In the genomic region with DNA sequence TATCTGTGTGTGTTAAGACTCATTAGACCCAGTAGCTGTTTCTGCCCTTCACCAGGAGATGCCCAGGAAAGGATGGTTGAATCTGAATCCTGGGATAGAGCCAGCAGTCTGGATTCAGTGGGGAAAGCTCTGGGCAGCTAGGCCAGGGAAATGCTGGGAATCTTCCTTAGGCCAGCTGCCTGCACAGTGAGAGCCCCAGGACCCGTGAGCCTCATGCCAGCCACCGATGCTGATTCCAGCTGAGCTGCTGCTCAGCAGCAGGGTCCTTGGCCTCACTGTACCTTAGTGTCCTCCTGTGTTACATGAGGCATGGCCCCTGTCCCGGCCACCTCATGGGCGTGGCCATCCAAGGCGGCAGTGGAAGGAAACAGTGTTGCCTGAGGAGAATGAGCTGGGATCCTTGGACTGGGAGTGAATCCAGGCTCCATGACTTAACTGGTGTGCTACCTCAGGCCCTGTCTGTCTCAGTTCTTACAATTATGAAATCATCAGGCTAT, we compare ENCODE assay signal across 1 cellular context.
TF ChIP-seq lines count a peak whose summit lies in the region.

No MANE protein-coding gene starts in this region.

TF ChIP-seq in IMR-90, 13 proteins besides CTCF, POLR2A, EP300 and RAD21:
- no peak for TF ChIP-seq CHD1 (IDR thresholded peaks at IDR 0.05; ENCODE audit: low read depth, low read length)
- no peak for TF ChIP-seq RFX5 (IDR thresholded peaks at IDR 0.05; ENCODE audit: low read depth, low read length)
- TF ChIP-seq SMC3 (IDR thresholded peaks at IDR 0.05; ENCODE audit: low read depth, low read length), result no peak
- no peak for TF ChIP-seq MAZ (IDR thresholded peaks at IDR 0.05; ENCODE audit: borderline replicate concordance, low read depth, low read length)
- TF ChIP-seq BHLHE40 (IDR thresholded peaks at IDR 0.05; ENCODE audit: low read depth, low read length), result no peak
- no peak for TF ChIP-seq FOS (IDR thresholded peaks at IDR 0.05; ENCODE audit: low read depth, low read length)
- TF ChIP-seq NFE2L2 (IDR thresholded peaks at IDR 0.05; ENCODE audit: low read depth, low read length), result no peak
- TF ChIP-seq, protein P1, sequence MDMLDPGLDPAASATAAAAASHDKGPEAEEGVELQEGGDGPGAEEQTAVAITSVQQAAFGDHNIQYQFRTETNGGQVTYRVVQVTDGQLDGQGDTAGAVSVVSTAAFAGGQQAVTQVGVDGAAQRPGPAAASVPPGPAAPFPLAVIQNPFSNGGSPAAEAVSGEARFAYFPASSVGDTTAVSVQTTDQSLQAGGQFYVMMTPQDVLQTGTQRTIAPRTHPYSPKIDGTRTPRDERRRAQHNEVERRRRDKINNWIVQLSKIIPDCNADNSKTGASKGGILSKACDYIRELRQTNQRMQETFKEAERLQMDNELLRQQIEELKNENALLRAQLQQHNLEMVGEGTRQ (IDR thresholded peaks at IDR 0.05; ENCODE audit: low read depth, low read length), result no peak
- TF ChIP-seq, protein P2, sequence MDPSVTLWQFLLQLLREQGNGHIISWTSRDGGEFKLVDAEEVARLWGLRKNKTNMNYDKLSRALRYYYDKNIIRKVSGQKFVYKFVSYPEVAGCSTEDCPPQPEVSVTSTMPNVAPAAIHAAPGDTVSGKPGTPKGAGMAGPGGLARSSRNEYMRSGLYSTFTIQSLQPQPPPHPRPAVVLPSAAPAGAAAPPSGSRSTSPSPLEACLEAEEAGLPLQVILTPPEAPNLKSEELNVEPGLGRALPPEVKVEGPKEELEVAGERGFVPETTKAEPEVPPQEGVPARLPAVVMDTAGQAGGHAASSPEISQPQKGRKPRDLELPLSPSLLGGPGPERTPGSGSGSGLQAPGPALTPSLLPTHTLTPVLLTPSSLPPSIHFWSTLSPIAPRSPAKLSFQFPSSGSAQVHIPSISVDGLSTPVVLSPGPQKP (IDR thresholded peaks at IDR 0.05; ENCODE audit: borderline replicate concordance, low read depth, low read length), result no peak
